Comparison of ENCODE assay signal across 27 cellular contexts in the genomic region with DNA sequence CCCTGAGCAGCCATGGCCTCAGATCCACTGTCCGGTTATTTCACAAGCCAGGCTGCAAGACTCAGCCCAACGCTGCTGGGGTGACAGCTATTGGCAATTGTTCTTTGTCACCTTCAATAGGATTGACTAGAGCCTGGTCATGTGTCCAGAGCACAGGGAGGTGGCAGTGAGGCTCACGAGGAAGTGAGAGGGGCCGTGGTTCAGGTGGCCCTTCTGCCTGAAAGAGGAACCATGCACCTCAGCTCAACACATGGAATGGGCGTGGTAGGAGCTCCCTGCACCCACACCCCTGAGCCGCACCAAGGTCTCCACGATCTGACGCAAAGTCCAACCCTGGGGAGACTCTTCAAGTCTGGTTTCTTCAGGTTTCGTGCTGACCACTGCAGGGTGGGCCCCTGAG.
"Had no signal": no experiment of that assay in that cellular context is flagged by ENCODE, and none has a peak within 500 bp of the region (broad histone marks: within the 10 kb centered on the region; RNA-seq: fewer than 3 reads in every experiment).

No MANE protein-coding gene starts in this region.

- H3K27me3 Mint-ChIP-seq: naive B cell; stimulated activated naive CD8-positive, alpha-beta T cell treated with anti-CD3 and anti-CD28 coated beads, Interleukin-15, amount 100 ng/mL, for 72 hours had no signal

- H3K4me1 ChIP-seq: neural progenitor cell, pancreas, psoas muscle, right lobe of liver, sigmoid colon, suprapubic skin, testis, tibial nerve, upper lobe of left lung, vagina had no signal

- H3K27me3 ChIP-seq: neural progenitor cell, neutrophil, pancreas, right lobe of liver, sigmoid colon, testis, tibial nerve, upper lobe of left lung, vagina had no signal

- H3K27ac Mint-ChIP-seq: naive B cell; natural killer cell; nephron; progenitor cell of endocrine pancreas; stimulated activated effector memory CD8-positive, alpha-beta T cell treated with anti-CD3 and anti-CD28 coated beads, Interleukin-12 subunit alpha, Interleukin-12 subunit beta, amount 100 ng/mL, for 72 hours had no signal

- H3K9me3 ChIP-seq: neutrophil, pancreas, right lobe of liver, sigmoid colon, suprapubic skin, testis, upper lobe of left lung, vagina had no signal

- H3K27ac ChIP-seq: neural progenitor cell, neutrophil, pancreas, psoas muscle, right lobe of liver, sigmoid colon, suprapubic skin, testis, tibial nerve, upper lobe of left lung, vagina had no signal

- DNase-seq: naive B cell; natural killer cell; pancreas; psoas muscle; right cardiac atrium; right lobe of liver; sigmoid colon; small intestine; stimulated activated CD4-positive, alpha-beta T cell treated with anti-CD3 and anti-CD28 coated beads, Interleukin-15, amount 100 ng/mL, for 24 hours; stimulated activated CD4-positive, alpha-beta T cell treated with anti-CD3 and anti-CD28 coated beads, Interleukin-2, amount 100 ng/mL, for 24 hours; stimulated activated CD4-positive, alpha-beta T cell treated with anti-CD3 and anti-CD28 coated beads, Interleukin-2, amount 100 ng/mL, for 48 hours; stimulated activated CD4-positive, alpha-beta T cell treated with anti-CD3 and anti-CD28 coated beads, Interleukin-4, amount 100 ng/mL, for 24 hours; stimulated activated naive CD4-positive, alpha-beta T cell; stimulated activated naive CD8-positive, alpha-beta T cell treated with anti-CD3 and anti-CD28 coated beads, Interleukin-15, amount 100 ng/mL, for 72 hours; stimulated activated naive CD8-positive, alpha-beta T cell treated with anti-CD3 and anti-CD28 coated beads, Interleukin-15, Interleukin-2, amounts not matched to agents 100 U/mL and 50 U/mL, for 24 hours; substantia nigra; testis; trophoblast cell had no signal

- H3K9ac ChIP-seq: neural progenitor cell had no signal

- H3K4me1 Mint-ChIP-seq: naive B cell; natural killer cell; nephron; stimulated activated effector memory CD8-positive, alpha-beta T cell treated with anti-CD3 and anti-CD28 coated beads, Interleukin-12 subunit alpha, Interleukin-12 subunit beta, amount 100 ng/mL, for 72 hours; stimulated activated naive CD8-positive, alpha-beta T cell treated with anti-CD3 and anti-CD28 coated beads, Interleukin-15, amount 100 ng/mL, for 72 hours had no signal

- H3K4me2 ChIP-seq: neural progenitor cell had no signal

- H3K4me3 Mint-ChIP-seq: natural killer cell; nephron; neural progenitor cell; stimulated activated effector memory CD8-positive, alpha-beta T cell treated with anti-CD3 and anti-CD28 coated beads, Interleukin-12 subunit alpha, Interleukin-12 subunit beta, amount 100 ng/mL, for 72 hours; stimulated activated naive CD8-positive, alpha-beta T cell treated with anti-CD3 and anti-CD28 coated beads, Interleukin-15, amount 100 ng/mL, for 72 hours had no signal

- H3K36me3 Mint-ChIP-seq: naive B cell; natural killer cell; neural progenitor cell; stimulated activated effector memory CD8-positive, alpha-beta T cell treated with anti-CD3 and anti-CD28 coated beads, Interleukin-12 subunit alpha, Interleukin-12 subunit beta, amount 100 ng/mL, for 72 hours had no signal

- H3K9me3 Mint-ChIP-seq: natural killer cell; nephron; neural progenitor cell; stimulated activated effector memory CD8-positive, alpha-beta T cell treated with anti-CD3 and anti-CD28 coated beads, Interleukin-12 subunit alpha, Interleukin-12 subunit beta, amount 100 ng/mL, for 72 hours had no signal

- H3K4me3 ChIP-seq: neural progenitor cell, pancreas, psoas muscle, right lobe of liver, sigmoid colon, suprapubic skin, testis, tibial nerve, upper lobe of left lung, vagina had no signal

- H3K36me3 ChIP-seq: neural progenitor cell, neutrophil, pancreas, right lobe of liver, sigmoid colon, suprapubic skin, tibial nerve, upper lobe of left lung, vagina had no signal

- ATAC-seq: natural killer cell; pancreas; psoas muscle; right cardiac atrium; stimulated activated effector memory CD8-positive, alpha-beta T cell treated with anti-CD3 and anti-CD28 coated beads, Interleukin-12 subunit alpha, Interleukin-12 subunit beta, amount 100 ng/mL, for 72 hours; stimulated activated naive CD8-positive, alpha-beta T cell treated with anti-CD3 and anti-CD28 coated beads, Interleukin-15, amount 100 ng/mL, for 72 hours; stimulated activated naive CD8-positive, alpha-beta T cell treated with anti-CD3 and anti-CD28 coated beads, Interleukin-15, Interleukin-2, amounts not matched to agents 100 U/mL and 50 U/mL, for 24 hours had no signal

- H2AFZ ChIP-seq: neural progenitor cell had no signal
